8 cellular contexts compared by ENCODE assay signal in genomic region chr9:93064392-93065124, GRCh38. TPM values are rescaled to one million over a fixed set of nuclear protein-coding genes. Genes with fewer than 3 reads are reported as not detected.
DNase-seq lines count a peak whose midpoint lies in the region; ATAC-seq and TF ChIP-seq lines count a peak whose summit lies in the region.

No MANE protein-coding gene starts in this region.

- H3K4me3 Mint-ChIP-seq in memory B cell (peak overlapping the region; percentile 85), glutamatergic neuron (ENCODE audit: unreplicated experiment) (no peak overlapping the region)

- ATAC-seq in GM18909 (IDR thresholded peaks at IDR 0.05; ENCODE audit: poor library complexity, unreplicated experiment) (peak; percentile 91), HG02981 (IDR thresholded peaks at IDR 0.05; ENCODE audit: unreplicated experiment) (peak; percentile 91), memory B cell (ENCODE audit: low read depth) (peak; percentile 87)
- peak; percentile 98 for ATAC-seq in stimulated activated naive CD8-positive, alpha-beta T cell treated with anti-CD3 and anti-CD28 coated beads, Interleukin-15, Interleukin-2, amounts not matched to agents 100 U/mL and 50 U/mL, for 24 hours

- H3K27ac Mint-ChIP-seq in memory B cell: peak overlapping the region; percentile 93
- H3K27ac Mint-ChIP-seq in glutamatergic neuron (ENCODE audit: unreplicated experiment): no peak overlapping the region

- TF ChIP-seq CTCF in glutamatergic neuron (IDR thresholded peaks at IDR 0.05; ENCODE audit: partially characterized antibody, unreplicated experiment): no peak

- peaks cover 57% of the 10 kb centered on the region for H3K4me1 Mint-ChIP-seq in memory B cell
- peaks cover 8% of the 10 kb centered on the region for H3K4me1 Mint-ChIP-seq in glutamatergic neuron (ENCODE audit: low read depth, unreplicated experiment)

- H3K9me3 Mint-ChIP-seq in memory B cell (no peaks in the 10 kb centered on the region), glutamatergic neuron (ENCODE audit: unreplicated experiment) (peaks cover 7% of the 10 kb centered on the region)

- peaks cover 20% of the 10 kb centered on the region for H3K36me3 Mint-ChIP-seq in memory B cell
- no peaks in the 10 kb centered on the region for H3K36me3 Mint-ChIP-seq in glutamatergic neuron (ENCODE audit: unreplicated experiment)

- DNase-seq in NOMO-1 treated with DMSO at 0.1 percent for 48 hours (lab: John Stamatoyannopoulos, UW; ENCODE audit: unreplicated experiment) (peak; percentile 96), activated T-cell treated with anti-CD3 and anti-CD28 coated beads for 48 hours (ENCODE audit: low read depth) (peak; percentile 83), memory B cell (ENCODE audit: low spot score in 2 of 2) (peak; percentile 65 to 79), AG20443 (ENCODE audit: low spot score) (no peak), glutamatergic neuron (no peak)
- DNase-seq in stimulated activated naive CD8-positive, alpha-beta T cell treated with anti-CD3 and anti-CD28 coated beads, Interleukin-15, Interleukin-2, amounts not matched to agents 100 U/mL and 50 U/mL, for 24 hours: peak; percentile 87

- H3K27me3 Mint-ChIP-seq in memory B cell: no peaks in the 10 kb centered on the region
- peaks cover 8% of the 10 kb centered on the region for H3K27me3 Mint-ChIP-seq in glutamatergic neuron (ENCODE audit: unreplicated experiment)

RNA-seq across cellular contexts. Expression of gene SUSD3, which starts 6.1 kb away (rescaled TPM):
- total RNA-seq in glutamatergic neuron (ENCODE audit: unreplicated experiment): not detected

RNA-seq across cellular contexts. Expression of gene CARD19, which starts 31.5 kb away (rescaled TPM):
- total RNA-seq in glutamatergic neuron (ENCODE audit: unreplicated experiment): 55.8 TPM

Comparison
In these comparisons a context has a peak if more than half of its experiments do, and no peak if none do; other contexts are left out.
1. DNase-seq: peak in NOMO-1 treated with DMSO at 0.1 percent for 48 hours (single experiment), activated T-cell treated with anti-CD3 and anti-CD28 coated beads for 48 hours (single experiment), memory B cell (2 of 2) and stimulated activated naive CD8-positive, alpha-beta T cell treated with anti-CD3 and anti-CD28 coated beads, Interleukin-15, Interleukin-2, amounts not matched to agents 100 U/mL and 50 U/mL, for 24 hours (single experiment); none in AG20443 (single experiment) and glutamatergic neuron (single experiment).
2. Peak in every context shown above with its lines, with median percentiles within 50 percentile points of each other: ATAC-seq.